Comparison of ENCODE assay signal across 8 cellular contexts in the genomic region with DNA sequence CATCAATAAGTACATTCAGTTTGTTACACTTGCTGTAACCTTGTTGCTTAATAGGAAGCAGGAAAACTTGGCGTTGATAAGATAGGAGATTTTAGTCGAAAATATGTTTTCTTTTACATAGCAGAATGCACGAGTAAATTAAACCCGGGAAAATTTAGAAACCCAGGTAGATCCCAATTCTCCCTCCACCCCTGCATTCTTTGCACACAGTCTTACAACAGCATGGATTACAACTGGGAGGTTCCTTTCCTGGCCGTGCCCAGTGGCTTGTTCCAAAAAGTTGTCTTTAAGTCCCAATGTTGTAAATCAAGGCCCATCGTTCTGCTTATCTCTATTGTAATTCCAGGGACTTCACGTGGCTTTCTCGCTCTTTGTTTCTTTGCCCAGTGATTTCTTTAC. TPM values are rescaled to one million over a fixed set of nuclear protein-coding genes. Genes with fewer than 3 reads are reported as not detected.
DNase-seq lines count a peak whose midpoint lies in the region; ATAC-seq lines count a peak whose summit lies in the region.

No MANE protein-coding gene starts in this region.

- H3K27ac Mint-ChIP-seq in activated T-helper 1 cell treated with anti-CD3 and anti-CD28 coated beads, Interleukin-12 subunit alpha, Interleukin-12 subunit beta, Interleukin-2, Interleukin-4 antibody, amounts not matched to agents 30 ng/mL and 10 ng/mL and 1 ng/mL, durations not matched to agents 14 hours and 24 hours and 36 hours, result peak overlapping the region; percentile 37
- no peak overlapping the region for H3K27ac Mint-ChIP-seq in stimulated activated naive B cell treated with anti-CD40 and anti-IgM and Interleukin-4, amounts not matched to agents 10 μg/mL and 1 μg/mL and 100 μg/mL, for 72 hours

- DNase-seq in NCI-H748 (lab: John Stamatoyannopoulos, UW; ENCODE audit: unreplicated experiment), result peak; percentile 31
- DNase-seq in NCI-H748 treated with DMSO at 0.1 percent for 48 hours (lab: John Stamatoyannopoulos, UW), result no peak
- DNase-seq in activated T-helper 1 cell treated with anti-CD3 and anti-CD28 coated beads, Interleukin-12 subunit alpha, Interleukin-12 subunit beta, Interleukin-2, Interleukin-4 antibody, amounts not matched to agents 30 ng/mL and 10 ng/mL and 1 ng/mL, durations not matched to agents 14 hours and 24 hours and 36 hours (ENCODE audit: low spot score), result no peak
- no peak for DNase-seq in stimulated activated naive B cell treated with anti-CD40 and anti-IgM and Interleukin-4, amounts not matched to agents 10 μg/mL and 1 μg/mL and 100 μg/mL, for 72 hours
- no peak for DNase-seq in COLO829 (ENCODE audit: low spot score)
- no peak for DNase-seq in hepatic stellate cell (ENCODE audit: low spot score)

- peaks cover 18% of the 10 kb centered on the region for H3K27me3 Mint-ChIP-seq in activated T-helper 1 cell treated with anti-CD3 and anti-CD28 coated beads, Interleukin-12 subunit alpha, Interleukin-12 subunit beta, Interleukin-2, Interleukin-4 antibody, amounts not matched to agents 30 ng/mL and 10 ng/mL and 1 ng/mL, durations not matched to agents 14 hours and 24 hours and 36 hours (ENCODE audit: insufficient read depth)
- peaks cover 12 to 13% of the 10 kb centered on the region in 2 donors for H3K27me3 Mint-ChIP-seq in stimulated activated naive B cell treated with anti-CD40 and anti-IgM and Interleukin-4, amounts not matched to agents 10 μg/mL and 1 μg/mL and 100 μg/mL, for 72 hours

- H3K4me1 Mint-ChIP-seq in activated T-helper 1 cell treated with anti-CD3 and anti-CD28 coated beads, Interleukin-12 subunit alpha, Interleukin-12 subunit beta, Interleukin-2, Interleukin-4 antibody, amounts not matched to agents 30 ng/mL and 10 ng/mL and 1 ng/mL, durations not matched to agents 14 hours and 24 hours and 36 hours (ENCODE audit: low read depth), result peaks cover 30% of the 10 kb centered on the region
- H3K4me1 Mint-ChIP-seq in stimulated activated naive B cell treated with anti-CD40 and anti-IgM and Interleukin-4, amounts not matched to agents 10 μg/mL and 1 μg/mL and 100 μg/mL, for 72 hours, result peaks cover 12 to 30% of the 10 kb centered on the region in 2 donors

- H3K36me3 Mint-ChIP-seq in activated T-helper 1 cell treated with anti-CD3 and anti-CD28 coated beads, Interleukin-12 subunit alpha, Interleukin-12 subunit beta, Interleukin-2, Interleukin-4 antibody, amounts not matched to agents 30 ng/mL and 10 ng/mL and 1 ng/mL, durations not matched to agents 14 hours and 24 hours and 36 hours (ENCODE audit: low read depth), result no peaks in the 10 kb centered on the region
- peaks cover 3% of the 10 kb centered on the region in 2 donors for H3K36me3 Mint-ChIP-seq in stimulated activated naive B cell treated with anti-CD40 and anti-IgM and Interleukin-4, amounts not matched to agents 10 μg/mL and 1 μg/mL and 100 μg/mL, for 72 hours

- no peak for ATAC-seq in stimulated activated naive B cell treated with anti-CD40 and anti-IgM and Interleukin-4, amounts not matched to agents 10 μg/mL and 1 μg/mL and 100 μg/mL, for 72 hours (replicated peaks)
- ATAC-seq in HG03571 (IDR thresholded peaks at IDR 0.05; ENCODE audit: unreplicated experiment), result no peak

- H3K4me3 Mint-ChIP-seq in activated T-helper 1 cell treated with anti-CD3 and anti-CD28 coated beads, Interleukin-12 subunit alpha, Interleukin-12 subunit beta, Interleukin-2, Interleukin-4 antibody, amounts not matched to agents 30 ng/mL and 10 ng/mL and 1 ng/mL, durations not matched to agents 14 hours and 24 hours and 36 hours, result peak overlapping the region; percentile 81
- H3K4me3 Mint-ChIP-seq in stimulated activated naive B cell treated with anti-CD40 and anti-IgM and Interleukin-4, amounts not matched to agents 10 μg/mL and 1 μg/mL and 100 μg/mL, for 72 hours, result peak overlapping the region; percentile 83 to 93

- intact Hi-C loops in activated T-helper 1 cell treated with anti-CD3 and anti-CD28 coated beads, Interleukin-12 subunit alpha, Interleukin-12 subunit beta, Interleukin-2, Interleukin-4 antibody, amounts not matched to agents 30 ng/mL and 10 ng/mL and 1 ng/mL, durations not matched to agents 14 hours and 24 hours and 36 hours (cut with micrococcal nuclease), result loop anchor here (5.0 to 10.0 kb wide), 2 partner anchors 654 to 1356 kb away; no protein-coding TSS in a partner anchor

- no peaks in the 10 kb centered on the region for H3K9me3 Mint-ChIP-seq in activated T-helper 1 cell treated with anti-CD3 and anti-CD28 coated beads, Interleukin-12 subunit alpha, Interleukin-12 subunit beta, Interleukin-2, Interleukin-4 antibody, amounts not matched to agents 30 ng/mL and 10 ng/mL and 1 ng/mL, durations not matched to agents 14 hours and 24 hours and 36 hours
- H3K9me3 Mint-ChIP-seq in stimulated activated naive B cell treated with anti-CD40 and anti-IgM and Interleukin-4, amounts not matched to agents 10 μg/mL and 1 μg/mL and 100 μg/mL, for 72 hours, result no peaks in the 10 kb centered on the region

- H3K4me3 ChIP-seq in iPS-11a (ENCODE audit: low read depth, low read length), result peak overlapping the region; percentile 49

RNA-seq across cellular contexts. Expression of gene DPY19L1, which starts 1.1 kb away (rescaled TPM):
- 12.0 and 14.3 TPM in 2 replicates for total RNA-seq in activated T-helper 1 cell treated with anti-CD3 and anti-CD28 coated beads, Interleukin-12 subunit alpha, Interleukin-12 subunit beta, Interleukin-2, Interleukin-4 antibody, amounts not matched to agents 30 ng/mL and 10 ng/mL and 1 ng/mL, durations not matched to agents 14 hours and 24 hours and 36 hours
